ENCODE assay signal across 9 cellular contexts in genomic region chr12:52327086-52327829, GRCh38. TPM values are rescaled to one million over a fixed set of nuclear protein-coding genes. Genes with fewer than 3 reads are reported as not detected.
DNase-seq lines count a peak whose midpoint lies in the region; ATAC-seq and TF ChIP-seq lines count a peak whose summit lies in the region.
"Had no signal": no experiment of that assay in that cellular context is flagged by ENCODE, and none has a peak within 500 bp of the region (broad histone marks: within the 10 kb centered on the region; RNA-seq: fewer than 3 reads in every experiment).

No MANE protein-coding gene starts in this region.

- DNase-seq in CD4-positive, alpha-beta T cell, result peak; percentile 62 to 80 (median 72)
- DNase-seq in NCI-H748 treated with DMSO at 0.1 percent for 48 hours (lab: John Stamatoyannopoulos, UW) (peak; percentile 74), memory B cell (ENCODE audit: low spot score in 2 of 2) (peak; percentile 43 to 58)
- peak; percentile 88 for DNase-seq in activated CD4-positive, alpha-beta memory T cell treated with anti-CD3 and anti-CD28 coated beads for 36 hours
- peak; percentile 56 for DNase-seq in effector CD8-positive, alpha-beta T cell (lab: John Stamatoyannopoulos, UW)
- DNase-seq in stimulated activated CD8-positive, alpha-beta memory T cell treated with anti-CD3 and anti-CD28 coated beads, Interleukin-2, amount 100 ng/mL, for 1 hour (ENCODE audit: low read depth in 2 of 2), result peak; percentile 53 to 61

- H3K36me3 Mint-ChIP-seq in CD4-positive, alpha-beta T cell (ENCODE audit: low read depth), result no peaks in the 10 kb centered on the region
- no peaks in the 10 kb centered on the region for H3K36me3 Mint-ChIP-seq in activated CD4-positive, alpha-beta memory T cell treated with anti-CD3 and anti-CD28 coated beads for 36 hours
- no peaks in the 10 kb centered on the region for H3K36me3 Mint-ChIP-seq in memory B cell

- H3K27me3 ChIP-seq in CD4-positive, alpha-beta T cell (ENCODE audit: control insufficient read depth, insufficient read depth, low read length), result no peaks in the 10 kb centered on the region

- H3K9me3 ChIP-seq in CD4-positive, alpha-beta T cell (ENCODE audit: control insufficient read depth, low read length), result no peaks in the 10 kb centered on the region

- ATAC-seq in CD4-positive, alpha-beta T cell (ENCODE audit: poor library complexity), result peak; percentile 99
- ATAC-seq in GM19452 (IDR thresholded peaks at IDR 0.05; ENCODE audit: unreplicated experiment) (peak; percentile 90), HG03571 (IDR thresholded peaks at IDR 0.05; ENCODE audit: unreplicated experiment) (peak; percentile 66), memory B cell (ENCODE audit: low read depth) (peak; percentile 94)

- no peaks in the 10 kb centered on the region for H3K9me3 Mint-ChIP-seq in CD4-positive, alpha-beta T cell
- no peaks in the 10 kb centered on the region for H3K9me3 Mint-ChIP-seq in activated CD4-positive, alpha-beta memory T cell treated with anti-CD3 and anti-CD28 coated beads for 36 hours
- no peaks in the 10 kb centered on the region for H3K9me3 Mint-ChIP-seq in memory B cell

- peak; percentile 94 for TF ChIP-seq CTCF in CD4-positive, alpha-beta T cell (IDR thresholded peaks at IDR 0.05)

- H3K27me3 Mint-ChIP-seq in CD4-positive, alpha-beta T cell, result peaks cover 31% of the 10 kb centered on the region
- peaks cover 7% of the 10 kb centered on the region for H3K27me3 Mint-ChIP-seq in activated CD4-positive, alpha-beta memory T cell treated with anti-CD3 and anti-CD28 coated beads for 36 hours
- peaks cover 19% of the 10 kb centered on the region for H3K27me3 Mint-ChIP-seq in memory B cell

- H3K4me3 Mint-ChIP-seq in CD4-positive, alpha-beta T cell, result no peak overlapping the region
- no peak overlapping the region for H3K4me3 Mint-ChIP-seq in activated CD4-positive, alpha-beta memory T cell treated with anti-CD3 and anti-CD28 coated beads for 36 hours
- no peak overlapping the region for H3K4me3 Mint-ChIP-seq in memory B cell

- no peak overlapping the region for H3K27ac Mint-ChIP-seq in CD4-positive, alpha-beta T cell
- no peak overlapping the region for H3K27ac Mint-ChIP-seq in activated CD4-positive, alpha-beta memory T cell treated with anti-CD3 and anti-CD28 coated beads for 36 hours
- no peak overlapping the region for H3K27ac Mint-ChIP-seq in memory B cell

- POLR2A ChIA-PET in CD4-positive, alpha-beta T cell (lab: Charles Lee), result interaction anchor here (1.1 to 1.2 kb wide), 2 partner anchors 9 to 172 kb away, joined by 3 to 5 read pairs; no protein-coding TSS in a partner anchor
- POLR2A ChIA-PET in activated CD4-positive, alpha-beta memory T cell treated with anti-CD3 and anti-CD28 coated beads for 36 hours (lab: Charles Lee), result no interaction called here

- H3K27ac ChIP-seq in CD4-positive, alpha-beta T cell (ENCODE audit: low read depth, low read length), result no peak overlapping the region

- H3K4me1 Mint-ChIP-seq in CD4-positive, alpha-beta T cell (ENCODE audit: low read depth), result peaks cover 7% of the 10 kb centered on the region
- peaks cover 10% of the 10 kb centered on the region for H3K4me1 Mint-ChIP-seq in activated CD4-positive, alpha-beta memory T cell treated with anti-CD3 and anti-CD28 coated beads for 36 hours (ENCODE audit: low read depth)
- H3K4me1 Mint-ChIP-seq in memory B cell, result peaks cover 6% of the 10 kb centered on the region

- CTCF ChIA-PET in CD4-positive, alpha-beta T cell (lab: Charles Lee), result interaction anchor here (0.5 to 2.2 kb wide), 15 partner anchors 8 to 1824 kb away, joined by 3 to 12 read pairs (median 4); no protein-coding TSS in a partner anchor
- CTCF ChIA-PET in activated CD4-positive, alpha-beta memory T cell treated with anti-CD3 and anti-CD28 coated beads for 36 hours (lab: Charles Lee), result interaction anchor here (0.6 to 3.9 kb wide), 33 partner anchors 9 to 619 kb away, joined by 3 to 55 read pairs (median 4); no protein-coding TSS in a partner anchor

- intact Hi-C loops in CD4-positive, alpha-beta T cell (cut with DNase I, micrococcal nuclease), result loop anchor here (1.0 to 5.0 kb wide), 4 partner anchors 171 to 550 kb away; no protein-coding TSS in a partner anchor
- intact Hi-C loops in activated CD4-positive, alpha-beta memory T cell treated with anti-CD3 and anti-CD28 coated beads for 36 hours (cut with micrococcal nuclease), result loop anchor here (1.0 kb wide), 3 partner anchors 105 to 175 kb away; no protein-coding TSS in a partner anchor

RNA-seq across cellular contexts. Expression of gene KRT83, which starts 6.1 kb away (rescaled TPM):
- not detected for total RNA-seq in CD4-positive, alpha-beta T cell
- not detected for total RNA-seq in activated CD4-positive, alpha-beta memory T cell treated with anti-CD3 and anti-CD28 coated beads for 36 hours
- total RNA-seq: T-helper 1 cell treated with Interleukin-12 subunit alpha and Interleukin-12 subunit beta and Interleukin-4 antibody, amounts not matched to agents 30 ng/mL and 1 ng/mL, for 36 hours had no signal

RNA-seq across cellular contexts. Expression of gene KRT81, which starts 35.9 kb away (rescaled TPM):
- not detected for total RNA-seq in CD4-positive, alpha-beta T cell
- not detected for total RNA-seq in activated CD4-positive, alpha-beta memory T cell treated with anti-CD3 and anti-CD28 coated beads for 36 hours
- total RNA-seq: T-helper 1 cell treated with Interleukin-12 subunit alpha and Interleukin-12 subunit beta and Interleukin-4 antibody, amounts not matched to agents 30 ng/mL and 1 ng/mL, for 36 hours had no signal

RNA-seq across cellular contexts. Expression of gene KRT85, which starts 40.0 kb away (rescaled TPM):
- not detected for total RNA-seq in CD4-positive, alpha-beta T cell
- total RNA-seq in activated CD4-positive, alpha-beta memory T cell treated with anti-CD3 and anti-CD28 coated beads for 36 hours, result not detected
- total RNA-seq: T-helper 1 cell treated with Interleukin-12 subunit alpha and Interleukin-12 subunit beta and Interleukin-4 antibody, amounts not matched to agents 30 ng/mL and 1 ng/mL, for 36 hours had no signal

RNA-seq across cellular contexts. Expression of gene KRT86, which starts 52.8 kb away (rescaled TPM):
- not detected for total RNA-seq in CD4-positive, alpha-beta T cell
- total RNA-seq in activated CD4-positive, alpha-beta memory T cell treated with anti-CD3 and anti-CD28 coated beads for 36 hours, result under 1 TPM; 0.10 to 0.12 TPM

RNA-seq across cellular contexts. Expression of gene KRT84, which starts 58.2 kb away (rescaled TPM):
- not detected for total RNA-seq in CD4-positive, alpha-beta T cell
- total RNA-seq in activated CD4-positive, alpha-beta memory T cell treated with anti-CD3 and anti-CD28 coated beads for 36 hours, result not detected
- total RNA-seq: T-helper 1 cell treated with Interleukin-12 subunit alpha and Interleukin-12 subunit beta and Interleukin-4 antibody, amounts not matched to agents 30 ng/mL and 1 ng/mL, for 36 hours had no signal
